Comparison of ENCODE assay signal across 8 cellular contexts in the genomic region with DNA sequence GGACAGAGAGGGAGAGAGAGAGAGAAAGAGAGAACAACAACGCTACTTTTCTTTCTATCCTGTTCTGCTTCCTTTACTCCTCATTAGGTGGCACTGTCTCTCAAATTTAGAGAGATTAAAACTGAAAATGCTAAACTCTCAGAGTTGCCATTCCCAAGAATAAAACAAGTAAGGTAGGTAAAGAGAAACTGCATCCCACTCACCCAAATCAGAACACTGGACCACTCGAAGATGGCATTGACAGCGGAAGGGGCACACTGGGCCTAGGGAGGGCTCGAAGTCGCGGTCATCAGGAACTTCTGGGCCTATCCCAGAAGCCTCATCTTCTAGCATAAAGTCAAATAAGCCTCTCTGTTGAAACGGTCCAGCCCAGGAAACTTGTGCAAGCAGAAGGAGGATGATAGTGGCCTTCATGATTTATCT. TPM values are rescaled to one million over a fixed set of nuclear protein-coding genes. Genes with fewer than 3 reads are reported as not detected.
DNase-seq lines count a peak whose midpoint lies in the region; ATAC-seq and TF ChIP-seq lines count a peak whose summit lies in the region.
"Had no signal": no experiment of that assay in that cellular context is flagged by ENCODE, and none has a peak within 500 bp of the region (broad histone marks: within the 10 kb centered on the region; RNA-seq: fewer than 3 reads in every experiment).

No MANE protein-coding gene starts in this region.

- WGBS in smooth muscle cell (ENCODE audit: low lambda C conversion rate) = 39% methylated on average over 7 of the region's 7 CpGs

- no peak overlapping the region; the same call in 1 of the 2 replicates for H3K27ac Mint-ChIP-seq in HFFc6

- peaks cover 87% of the 10 kb centered on the region for H3K79me2 ChIP-seq in smooth muscle cell (ENCODE audit: low read depth)

- H3K27ac ChIP-seq in SK-N-MC = peak overlapping the region; percentile 18
- H3K27ac ChIP-seq in smooth muscle cell (ENCODE audit: low read depth) = peak overlapping the region; percentile 91

- H2AFZ ChIP-seq in smooth muscle cell (ENCODE audit: low read depth) = peak overlapping the region; percentile 46

- no peak overlapping the region; the same call in 1 of the 2 replicates for H3K4me3 Mint-ChIP-seq in HFFc6

- intact Hi-C loops in left ventricle myocardium superior (cut with micrococcal nuclease) = loop anchor here (10.0 kb wide), 1 partner anchor 147 kb away; no protein-coding TSS in a partner anchor

- no peaks in the 10 kb centered on the region for H4K20me1 ChIP-seq in smooth muscle cell (ENCODE audit: low read depth)

- H3K27me3 Mint-ChIP-seq in HFFc6 (ENCODE audit: insufficient read depth) = peaks cover 2% of the 10 kb centered on the region; the same call in 1 of the 2 replicates

- H3K4me3 ChIP-seq in SK-N-MC (peak overlapping the region; percentile 29; the same call in 1 of the 2 replicates), smooth muscle cell (peak overlapping the region; percentile 58)

- H3F3A ChIP-seq in smooth muscle cell (ENCODE audit: low read depth) = peaks cover 19% of the 10 kb centered on the region

- peak; percentile 46 for DNase-seq in HFFc6
- no peak for DNase-seq in SK-N-MC (ENCODE audit: low read depth, low spot score)
- no peak for DNase-seq in left ventricle myocardium superior
- DNase-seq in smooth muscle cell (lab: John Stamatoyannopoulos, UW; ENCODE audit: unreplicated experiment) = no peak
- no peak for DNase-seq in middle frontal gyrus (ENCODE audit: extremely low spot score, low spot score)

- H3K4me2 ChIP-seq in smooth muscle cell = peak overlapping the region; percentile 90

- no peaks in the 10 kb centered on the region for H3K36me3 Mint-ChIP-seq in HFFc6 (ENCODE audit: low read depth)

- TF ChIP-seq CTCF in HFFc6 (IDR thresholded peaks at IDR 0.05) (peak; percentile 73), smooth muscle cell (IDR thresholded peaks at IDR 0.05; ENCODE audit: borderline replicate concordance, insufficient read depth, poor library complexity, severe bottlenecking) (peak; percentile 37)

- H3K36me3 ChIP-seq in SK-N-MC (ENCODE audit: insufficient read depth, low read length) (peaks cover 18% of the 10 kb centered on the region), smooth muscle cell (ENCODE audit: low read depth) (peaks cover 4% of the 10 kb centered on the region)

- ATAC-seq in left ventricle myocardium superior (peak; percentile 47), GM21367 (IDR thresholded peaks at IDR 0.05; ENCODE audit: unreplicated experiment) (no peak), HG03025 (IDR thresholded peaks at IDR 0.05; ENCODE audit: low FRiP score, unreplicated experiment) (no peak)

- no peaks in the 10 kb centered on the region for H3K27me3 ChIP-seq in smooth muscle cell (ENCODE audit: low read depth)

- H3K9ac ChIP-seq in SK-N-MC (ENCODE audit: insufficient read length) = peak overlapping the region; percentile 27
- peak overlapping the region; percentile 28 for H3K9ac ChIP-seq in smooth muscle cell (ENCODE audit: low read depth)

- H3K9me3 Mint-ChIP-seq in HFFc6 = no peaks in the 10 kb centered on the region

- H3K9me3 ChIP-seq in SK-N-MC (ENCODE audit: low read depth, low read length) = no peaks in the 10 kb centered on the region
- no peaks in the 10 kb centered on the region for H3K9me3 ChIP-seq in smooth muscle cell (replicated peaks; ENCODE audit: low read depth)

- H3K4me1 ChIP-seq in smooth muscle cell (ENCODE audit: low read depth) = peaks cover 28% of the 10 kb centered on the region

- peaks cover 16% of the 10 kb centered on the region for H3K4me1 Mint-ChIP-seq in HFFc6 (ENCODE audit: low read depth)

RNA-seq across cellular contexts. Expression of gene DCN, which starts 4.5 kb away (rescaled TPM):
- total RNA-seq in HFFc6 (2021; fragmentation: NEBNext Ultra II Directional; extraction: Animal tissue kit (Norgen Biotek cat#: 25700)) = 10 to 100 TPM; 20.4 to 58.8 (median 48.7) TPM
- total RNA-seq in left ventricle myocardium superior (741 TPM), smooth muscle cell (1,657 and 1,844 TPM in 2 replicates)
- polyA plus RNA-seq in smooth muscle cell = 1,043 and 1,354 TPM in 2 replicates
- total RNA-seq: T-helper 2 cell treated with Interferon-gamma antibody and Interleukin-4, amounts not matched to agents 100 ng/mL and 5 ng/mL, for 36 hours had no signal

Comparison
In these comparisons a context has a peak if more than half of its experiments do, and no peak if none do; other contexts are left out.
1. RNA of gene DCN, which starts 4.5 kb away (total RNA-seq): 1,657 to 1,844 TPM in smooth muscle cell and 741 TPM in left ventricle myocardium superior (single experiment); 20.4 to 58.8 TPM in HFFc6; every median in the first group is over 10 times any median in the second.